Comparison of ENCODE assay signal across 1 cellular context in genomic region chr12:94690199-94690695, GRCh38.
TF ChIP-seq lines count a peak whose summit lies in the region.

No MANE protein-coding gene starts in this region.

TF ChIP-seq in GM23338, 12 proteins besides CTCF, POLR2A, EP300 and RAD21 (continued from another document):
- TF ChIP-seq ZNF462 (CRISPR knock-in tag; IDR thresholded peaks at IDR 0.05) (no peak), NANOG (IDR thresholded peaks at IDR 0.05; ENCODE audit: borderline replicate concordance) (no peak), ETS1 (IDR thresholded peaks at IDR 0.05) (no peak), ZNF114 (CRISPR knock-in tag; IDR thresholded peaks at IDR 0.05) (no peak), EZH2 (IDR thresholded peaks at IDR 0.05; ENCODE audit: low read depth, unreplicated experiment) (no peak), JUNB (IDR thresholded peaks at IDR 0.05; ENCODE audit: unreplicated experiment) (no peak), STAT1 (IDR thresholded peaks at IDR 0.05; ENCODE audit: unreplicated experiment) (no peak), CREB1 (CRISPR knock-in tag; IDR thresholded peaks at IDR 0.05; ENCODE audit: low read depth) (no peak), EZH2phosphoT487 (IDR thresholded peaks at IDR 0.05; ENCODE audit: unreplicated experiment) (no peak)
